8 cellular contexts compared by ENCODE assay signal in the genomic region with DNA sequence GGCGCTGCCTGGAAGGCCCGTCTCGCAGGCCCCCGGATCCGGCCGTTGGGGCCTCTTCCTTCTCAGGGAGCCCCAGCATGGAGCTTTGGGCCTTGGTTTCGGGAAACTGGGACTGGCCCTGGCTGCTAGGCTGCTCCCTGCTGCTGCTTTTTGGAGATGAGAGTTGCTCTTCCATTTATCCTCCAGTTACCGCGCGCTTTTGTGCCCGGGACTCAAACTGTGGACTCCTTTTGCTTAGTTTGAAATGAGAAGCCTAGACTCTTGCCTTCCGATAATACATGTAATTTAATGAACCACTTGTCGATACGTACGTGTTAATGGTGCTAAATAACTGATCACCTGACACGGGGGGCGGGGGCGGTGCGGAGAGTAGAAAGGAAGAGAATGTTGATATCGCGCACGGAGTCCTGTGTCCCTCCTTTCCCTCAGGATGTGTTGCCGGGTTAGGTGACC. TPM values are rescaled to one million over a fixed set of nuclear protein-coding genes. Genes with fewer than 3 reads are reported as not detected.
DNase-seq lines count a peak whose midpoint lies in the region; ATAC-seq and TF ChIP-seq lines count a peak whose summit lies in the region.

No MANE protein-coding gene starts in this region.

- H3K36me3 Mint-ChIP-seq in activated naive CD8-positive, alpha-beta T cell treated with anti-CD3 and anti-CD28 coated beads, Interleukin-2, amount 50 U/mL, for 24 hours (ENCODE audit: low read depth): no peaks in the 10 kb centered on the region

- ATAC-seq in GM21423 (IDR thresholded peaks at IDR 0.05; ENCODE audit: unreplicated experiment): peak; percentile 5
- ATAC-seq in activated naive CD8-positive, alpha-beta T cell treated with anti-CD3 and anti-CD28 coated beads, Interleukin-2, amount 50 U/mL, for 24 hours: peak; percentile 7
- ATAC-seq in aorta (ENCODE audit: low FRiP score): no peak

- H3K9me3 ChIP-seq in SJSA1 (replicated peaks): no peaks in the 10 kb centered on the region
- H3K9me3 ChIP-seq in right atrium auricular region: no peaks in the 10 kb centered on the region
- H3K9me3 ChIP-seq in aorta (ENCODE audit: control insufficient read depth, low read length): no peaks in the 10 kb centered on the region

- H3K36me3 ChIP-seq in SJSA1 (peaks cover 9% of the 10 kb centered on the region), right atrium auricular region (no peaks in the 10 kb centered on the region), aorta (ENCODE audit: control insufficient read depth in 1 of 2, insufficient read depth in 2 of 2, low read length in 1 of 2) (no peaks in the 10 kb centered on the region)

- peaks cover 2% of the 10 kb centered on the region for H3K27me3 Mint-ChIP-seq in activated naive CD8-positive, alpha-beta T cell treated with anti-CD3 and anti-CD28 coated beads, Interleukin-2, amount 50 U/mL, for 24 hours

- TF ChIP-seq CTCF in right atrium auricular region (IDR thresholded peaks at IDR 0.05): no peak

- no peak for TF ChIP-seq EP300 in Ishikawa (IDR thresholded peaks at IDR 0.05; ENCODE audit: borderline replicate concordance)

- no peak for TF ChIP-seq RAD21 in Ishikawa (IDR thresholded peaks at IDR 0.05; ENCODE audit: low read depth)

- WGBS in aorta, 2 donors: 0 to 1% methylated on average over 23 of the region's 23 CpGs

- H3K9me3 Mint-ChIP-seq in activated naive CD8-positive, alpha-beta T cell treated with anti-CD3 and anti-CD28 coated beads, Interleukin-2, amount 50 U/mL, for 24 hours: no peaks in the 10 kb centered on the region

- peaks cover 8% of the 10 kb centered on the region; the same call in 1 of the 2 replicates for H3K27me3 ChIP-seq in SJSA1 (replicated peaks)
- no peaks in the 10 kb centered on the region for H3K27me3 ChIP-seq in right atrium auricular region
- H3K27me3 ChIP-seq in aorta (ENCODE audit: control insufficient read depth in 1 of 2, insufficient read depth in 2 of 2, low read length in 1 of 2): no peaks in the 10 kb centered on the region

- peak overlapping the region; percentile 88 for H3K4me3 ChIP-seq in SJSA1
- peak overlapping the region; percentile 93 to 97 for H3K4me3 ChIP-seq in right atrium auricular region
- H3K4me3 ChIP-seq in aorta (ENCODE audit: low read length in 2 of 2): peak overlapping the region; percentile 94 to 96

- H3K4me1 Mint-ChIP-seq in activated naive CD8-positive, alpha-beta T cell treated with anti-CD3 and anti-CD28 coated beads, Interleukin-2, amount 50 U/mL, for 24 hours: peaks cover 48% of the 10 kb centered on the region

- H3K27ac ChIP-seq in SJSA1: peak overlapping the region; percentile 85
- H3K27ac ChIP-seq in right atrium auricular region: peak overlapping the region; percentile 99
- peak overlapping the region; percentile 65 to 83 for H3K27ac ChIP-seq in aorta (ENCODE audit: low read depth in 1 of 2, low read length in 2 of 2)

- H3K4me1 ChIP-seq in SJSA1 (replicated peaks) (peaks cover 17% of the 10 kb centered on the region), right atrium auricular region (peaks cover 0 to 38% of the 10 kb centered on the region in 2 donors), aorta (ENCODE audit: control insufficient read depth in 1 of 2, insufficient read depth in 2 of 2, low read length in 2 of 2) (peaks cover 1 to 5% of the 10 kb centered on the region in 2 donors)

- DNase-seq in C1 segment of cervical spinal cord (lab: John Stamatoyannopoulos, UW) (peak in 11 of 14 donors; percentile 49 to 79 (median 67)), SJSA1 (ENCODE audit: low read depth in 1 of 2, low spot score in 2 of 2) (peak in 1 of 2 experiments; percentile 44), right atrium auricular region (ENCODE audit: low spot score) (peak; percentile 60), pulmonary artery endothelial cell (ENCODE audit: low read depth, low spot score) (peak; percentile 5), aorta (peak; percentile 67 to 81)
- peak; percentile 72 for DNase-seq in activated naive CD8-positive, alpha-beta T cell treated with anti-CD3 and anti-CD28 coated beads, Interleukin-2, amount 50 U/mL, for 24 hours

- peak overlapping the region; percentile 98 for H3K4me3 Mint-ChIP-seq in activated naive CD8-positive, alpha-beta T cell treated with anti-CD3 and anti-CD28 coated beads, Interleukin-2, amount 50 U/mL, for 24 hours

- intact Hi-C loops in aorta (cut with DNase I): loop anchor here (10.0 kb wide), 2 partner anchors 48 to 62 kb away; partner anchors contain the start of genes LOC128125822 (in 1 of the 2) and PTP4A1 (in 1 of the 2)

- H3K27ac Mint-ChIP-seq in activated naive CD8-positive, alpha-beta T cell treated with anti-CD3 and anti-CD28 coated beads, Interleukin-2, amount 50 U/mL, for 24 hours: peak overlapping the region; percentile 98

TF ChIP-seq in Ishikawa, 13 proteins besides CTCF, POLR2A, EP300 and RAD21:
- no peak for TF ChIP-seq CREB1 (IDR thresholded peaks at IDR 0.05; ENCODE audit: low read depth)
- no peak for TF ChIP-seq TEAD4 (IDR thresholded peaks at IDR 0.05)
- no peak for TF ChIP-seq NFIC (IDR thresholded peaks at IDR 0.05)
- TF ChIP-seq USF1 (IDR thresholded peaks at IDR 0.05): peak; percentile 77
- no peak for TF ChIP-seq REST (IDR thresholded peaks at IDR 0.05; ENCODE audit: low read depth)
- no peak for TF ChIP-seq FOXM1 (IDR thresholded peaks at IDR 0.05; ENCODE audit: borderline replicate concordance, low read depth)
- TF ChIP-seq TCF12 (IDR thresholded peaks at IDR 0.05; ENCODE audit: low read depth): no peak
- no peak for TF ChIP-seq ZBTB7A (IDR thresholded peaks at IDR 0.05; ENCODE audit: low read depth)

RNA-seq across cellular contexts. Expression of gene PHF3, which starts 0.9 kb away (rescaled TPM):
- total RNA-seq in SJSA1 (2014; rRNA removed; shearing (Covaris generic)): 24.3 and 34.0 TPM in 2 replicates
- 10 to 100 TPM; 32.0 to 34.6 TPM for total RNA-seq in right atrium auricular region
- 39.2 and 53.1 TPM in 2 replicates for total RNA-seq in pulmonary artery endothelial cell
- 10 to 100 TPM; 52.1 to 69.2 TPM for total RNA-seq in aorta
- polyA plus RNA-seq in aorta: 10 to 100 TPM in 1 of 2 donors, 1 to 10 TPM in 1; 6.9 to 12.9 TPM
